10 cellular contexts compared by ENCODE assay signal in genomic region chr3:152192936-152193672, GRCh38.
DNase-seq lines count a peak whose midpoint lies in the region; ATAC-seq and TF ChIP-seq lines count a peak whose summit lies in the region.
"Had no signal": no experiment of that assay in that cellular context is flagged by ENCODE, and none has a peak within 500 bp of the region (broad histone marks: within the 10 kb centered on the region; RNA-seq: fewer than 3 reads in every experiment).

No MANE protein-coding gene starts in this region.

- no peaks in the 10 kb centered on the region for H3K9me3 Mint-ChIP-seq in activated naive CD8-positive, alpha-beta T cell (ENCODE audit: low read depth)
- no peaks in the 10 kb centered on the region for H3K9me3 Mint-ChIP-seq in Caco-2 (ENCODE audit: unreplicated experiment)
- H3K9me3 Mint-ChIP-seq: brain had no signal

- peaks cover 2% of the 10 kb centered on the region for H3K36me3 Mint-ChIP-seq in activated naive CD8-positive, alpha-beta T cell
- no peaks in the 10 kb centered on the region for H3K36me3 Mint-ChIP-seq in Caco-2 (ENCODE audit: insufficient read depth, unreplicated experiment)
- H3K36me3 Mint-ChIP-seq: brain had no signal

- POLR2A ChIA-PET in Caco-2 (lab: Charles Lee): interaction anchor here (0.6 kb wide), 1 partner anchor 270 kb away, joined by 12 read pairs; no protein-coding TSS in a partner anchor

- H3K4me1 Mint-ChIP-seq in activated naive CD8-positive, alpha-beta T cell (ENCODE audit: low read depth): peaks cover 80% of the 10 kb centered on the region
- peaks cover 7% of the 10 kb centered on the region for H3K4me1 Mint-ChIP-seq in Caco-2 (ENCODE audit: low read depth, unreplicated experiment)
- H3K4me1 Mint-ChIP-seq: brain had no signal

- H3K9me3 ChIP-seq in Caco-2: no peaks in the 10 kb centered on the region

- peaks cover 4% of the 10 kb centered on the region; the same call in 1 of the 2 replicates for H3K4me1 ChIP-seq in Caco-2

- no peaks in the 10 kb centered on the region for H3K27me3 Mint-ChIP-seq in activated naive CD8-positive, alpha-beta T cell
- H3K27me3 Mint-ChIP-seq in Caco-2 (ENCODE audit: insufficient read depth, unreplicated experiment): no peaks in the 10 kb centered on the region

- CTCF ChIA-PET in Caco-2 (lab: Charles Lee): no interaction called here

- peak overlapping the region; percentile 83 for H3K4me3 Mint-ChIP-seq in activated naive CD8-positive, alpha-beta T cell
- no peak overlapping the region for H3K4me3 Mint-ChIP-seq in Caco-2 (ENCODE audit: unreplicated experiment)
- H3K4me3 Mint-ChIP-seq: brain had no signal

- H3K4me3 ChIP-seq in Caco-2 (ENCODE audit: low read depth, low read length): no peak overlapping the region

- DNase-seq in omental fat pad (ENCODE audit: low spot score): no peak
- no peak for DNase-seq in Caco-2
- no peak for DNase-seq in DMS114 treated with DMSO at 0.1 percent for 48 hours (lab: John Stamatoyannopoulos, UW; ENCODE audit: unreplicated experiment)
- no peak for DNase-seq in NCI-H1694 (lab: John Stamatoyannopoulos, UW)
- no peak for DNase-seq in D341Med (ENCODE audit: low spot score)
- DNase-seq: NCI-H446 had no signal

- ATAC-seq in GM18502 (IDR thresholded peaks at IDR 0.05; ENCODE audit: poor library complexity, unreplicated experiment) (peak; percentile 8), HG03175 (IDR thresholded peaks at IDR 0.05; ENCODE audit: unreplicated experiment) (peak; percentile 6), omental fat pad (ENCODE audit: low FRiP score) (peak; percentile 50)

- H3K27me3 ChIP-seq in Caco-2 (replicated peaks; ENCODE audit: control insufficient read depth, insufficient read depth, low read length): no peaks in the 10 kb centered on the region

- no TSS peak for BruUV-seq in Caco-2 (replicated peaks; lab: Mats Ljungman, UMichigan)

- H3K27ac Mint-ChIP-seq in activated naive CD8-positive, alpha-beta T cell: peak overlapping the region; percentile 94
- no peak overlapping the region for H3K27ac Mint-ChIP-seq in Caco-2 (ENCODE audit: unreplicated experiment)
- H3K27ac Mint-ChIP-seq: brain had no signal

- TF ChIP-seq CTCF in omental fat pad (IDR thresholded peaks at IDR 0.05): no peak
- TF ChIP-seq CTCF in Caco-2 (IDR thresholded peaks at IDR 0.05; ENCODE audit: insufficient read depth in 1 of 2, low read depth in 1 of 2, low read length in 1 of 2, severe bottlenecking in 1 of 2, unreplicated experiment in 1 of 2): no peak

- intact Hi-C loops in Caco-2 (cut with micrococcal nuclease; ENCODE audit: unreplicated experiment): no loop called here

- no peaks in the 10 kb centered on the region for H3K36me3 ChIP-seq in Caco-2 (ENCODE audit: control insufficient read depth, insufficient read depth, low read length)
